In genomic region chr12:459430-460258, GRCh38 we compare ENCODE assay signal across 8 cellular contexts. TPM values are rescaled to one million over a fixed set of nuclear protein-coding genes. Genes with fewer than 3 reads are reported as not detected.
DNase-seq lines count a peak whose midpoint lies in the region; ATAC-seq and TF ChIP-seq lines count a peak whose summit lies in the region.

Gene B4GALNT3, plus strand, starts transcription at chr12:459939. Its CDS starts 438 bp downstream, at chr12:460377.

- WGBS in liver = 5% methylated on average over 82 of the region's 82 CpGs

- H3K4me3 ChIP-seq in MM.1S (ENCODE audit: low read length) (peak within 1 kb of the TSS; percentile 53; the same call in 1 of the 2 replicates), coronary artery (peak within 1 kb of the TSS; percentile 89), liver (ENCODE audit: low read depth in 1 of 3, low read length in 3 of 3) (peak within 1 kb of the TSS; percentile 18 to 80 (median 58))

- H3K27ac ChIP-seq in MM.1S (ENCODE audit: low read length) (no peak within 1 kb of the TSS), coronary artery (peak within 1 kb of the TSS; percentile 73 to 91), liver (ENCODE audit: low read depth in 1 of 2, low read length in 2 of 2) (no peak within 1 kb of the TSS)

- DNase-seq in DMS53 (lab: John Stamatoyannopoulos, UW) (peak; percentile 94), MM.1S (peak; percentile 8), activated B cell treated with CpG ODN at 0.5 μM for 24 hours (peak; percentile 24), coronary artery (ENCODE audit: low spot score) (peak; percentile 78)
- peak; percentile 6 for DNase-seq in stimulated activated CD8-positive, alpha-beta memory T cell treated with anti-CD3 and anti-CD28 coated beads, Interleukin-12 subunit alpha, Interleukin-12 subunit beta, amount 100 ng/mL, for 1 hour (ENCODE audit: low read depth)

- peaks cover 12% of the 10 kb centered on the region for H3K4me1 Mint-ChIP-seq in activated B cell treated with CpG ODN at 0.5 μM for 24 hours

- no peaks in the 10 kb centered on the region for H3K36me3 ChIP-seq in MM.1S (replicated peaks; ENCODE audit: insufficient read depth, low read length)
- H3K36me3 ChIP-seq in liver (ENCODE audit: control insufficient read depth in 4 of 4, insufficient read depth in 3 of 4, low read depth in 1 of 4, low read length in 3 of 4) = no peaks in the 10 kb centered on the region

- no peaks in the 10 kb centered on the region for H3K9me3 Mint-ChIP-seq in activated B cell treated with CpG ODN at 0.5 μM for 24 hours

- ATAC-seq in activated B cell treated with CpG ODN at 0.5 μM for 24 hours (ENCODE audit: low read depth) (peak; percentile 68), HG03280 (IDR thresholded peaks at IDR 0.05; ENCODE audit: unreplicated experiment) (no peak), GM19467 (IDR thresholded peaks at IDR 0.05; ENCODE audit: unreplicated experiment) (no peak)

- H3K79me2 ChIP-seq in MM.1S (ENCODE audit: low read length) = no peaks in the 10 kb centered on the region

- peak within 1 kb of the TSS; percentile 72; the same call in 1 of the 2 replicates for H2AFZ ChIP-seq in MM.1S (ENCODE audit: low read length)

- H4K20me1 ChIP-seq in MM.1S (ENCODE audit: insufficient read depth, low read length) = no peaks in the 10 kb centered on the region

- H3K27me3 Mint-ChIP-seq in activated B cell treated with CpG ODN at 0.5 μM for 24 hours = peaks cover 36% of the 10 kb centered on the region

- POLR2A ChIA-PET in activated B cell treated with CpG ODN at 0.5 μM for 24 hours (lab: Charles Lee) = no interaction called here

- no peaks in the 10 kb centered on the region for H3K9me3 ChIP-seq in MM.1S (replicated peaks; ENCODE audit: insufficient read depth, low read length)
- H3K9me3 ChIP-seq in liver (ENCODE audit: control insufficient read depth in 4 of 4, low read length in 3 of 4) = no peaks in the 10 kb centered on the region

- no peaks in the 10 kb centered on the region for H3K9me2 ChIP-seq in MM.1S (replicated peaks; ENCODE audit: insufficient read depth, low read length)

- H3K36me3 Mint-ChIP-seq in activated B cell treated with CpG ODN at 0.5 μM for 24 hours (ENCODE audit: low read depth) = no peaks in the 10 kb centered on the region

- H3K27ac Mint-ChIP-seq in activated B cell treated with CpG ODN at 0.5 μM for 24 hours = no peak within 1 kb of the TSS

- TF ChIP-seq CTCF in MM.1S (IDR thresholded peaks at IDR 0.05; ENCODE audit: low read length) (no peak), activated B cell treated with CpG ODN at 0.5 μM for 24 hours (IDR thresholded peaks at IDR 0.05) (no peak), coronary artery (IDR thresholded peaks at IDR 0.05) (no peak), liver (IDR thresholded peaks at IDR 0.05; ENCODE audit: low read depth, low read length, missing input control) (no peak)

- H3K4me3 Mint-ChIP-seq in activated B cell treated with CpG ODN at 0.5 μM for 24 hours = peak within 1 kb of the TSS; percentile 81

- no peak within 1 kb of the TSS for H3K9ac ChIP-seq in MM.1S (ENCODE audit: low read length)
- peak within 1 kb of the TSS in 1 of 2 donors; percentile 36 for H3K9ac ChIP-seq in liver (ENCODE audit: low read depth in 1 of 2, low read length in 2 of 2)

- CTCF ChIA-PET in activated B cell treated with CpG ODN at 0.5 μM for 24 hours (lab: Charles Lee) = no interaction called here

- peaks cover 72% of the 10 kb centered on the region for H3K27me3 ChIP-seq in MM.1S (replicated peaks; ENCODE audit: insufficient read depth, low read length)
- H3K27me3 ChIP-seq in liver (ENCODE audit: control insufficient read depth in 4 of 4, insufficient read depth in 4 of 4, low read length in 3 of 4) = peaks cover 0 to 3% (median 0%) of the 10 kb centered on the region in 4 donors

- H3F3A ChIP-seq in MM.1S (ENCODE audit: insufficient read depth, low read length) = no peaks in the 10 kb centered on the region

- H3K4me1 ChIP-seq in MM.1S (ENCODE audit: low read length) (0 out of 2 replicates have a peak, but pooled peaks cover 4% of the 10 kb centered on the region), liver (ENCODE audit: control insufficient read depth in 4 of 4, insufficient read depth in 4 of 4, low read length in 3 of 4) (peaks cover 2 to 17% (median 5%) of the 10 kb centered on the region in 4 donors)

- intact Hi-C loops in activated B cell treated with CpG ODN at 0.5 μM for 24 hours (cut with micrococcal nuclease) = no loop called here

- no peak for TF ChIP-seq RAD21 in liver (IDR thresholded peaks at IDR 0.05)

- H3K4me2 ChIP-seq in MM.1S (ENCODE audit: low read depth, low read length) = peak within 1 kb of the TSS; percentile 93

TF ChIP-seq in liver, 16 proteins besides CTCF, POLR2A, EP300 and RAD21:
- TF ChIP-seq NR2F2 (IDR thresholded peaks at IDR 0.05) (no peak), YY1 (IDR thresholded peaks at IDR 0.05) (no peak), HNF4G (IDR thresholded peaks at IDR 0.05) (no peak), JUND (IDR thresholded peaks at IDR 0.05) (no peak), ATF3 (IDR thresholded peaks at IDR 0.05) (no peak), SP1 (IDR thresholded peaks at IDR 0.05) (no peak), FOXA1 (IDR thresholded peaks at IDR 0.05) (no peak), FOXA2 (IDR thresholded peaks at IDR 0.05) (no peak), REST (IDR thresholded peaks at IDR 0.05) (no peak), HNF4A (conservative IDR thresholded peaks at IDR 0.05) (no peak), ZBTB33 (IDR thresholded peaks at IDR 0.05) (no peak), TAF1 (conservative IDR thresholded peaks at IDR 0.05) (no peak), RXRA (IDR thresholded peaks at IDR 0.05) (no peak)

RNA-seq across cellular contexts. Expression of gene B4GALNT3, which starts in this region (rescaled TPM):
- 0.17 TPM in 1 of 2 replicates, not detected in the other for total RNA-seq in activated B cell treated with CpG ODN at 0.5 μM for 24 hours
- total RNA-seq in liver = under 1 TPM; 0.09 to 0.25 TPM
- polyA plus RNA-seq in liver = under 1 TPM in 1 of 2 donors, not detected in 1; 0.14 TPM

Comparison
In these comparisons a context has a peak if more than half of its experiments do, and no peak if none do; other contexts are left out.
1. Peak in DNase-seq and ATAC-seq in activated B cell treated with CpG ODN at 0.5 μM for 24 hours; RNA of the gene not detected or under 1 TPM.
2. DNase-seq: peak in every context shown above with its lines; median percentile 94 in DMS53; 78 in coronary artery; 24 in activated B cell treated with CpG ODN at 0.5 μM for 24 hours; 8 in MM.1S; 6 in stimulated activated CD8-positive, alpha-beta memory T cell treated with anti-CD3 and anti-CD28 coated beads, Interleukin-12 subunit alpha, Interleukin-12 subunit beta, amount 100 ng/mL, for 1 hour.
3. H3K27ac ChIP-seq: peak in coronary artery (2 of 2); none in MM.1S (single experiment) and liver (0 of 2).
4. Peak in every context shown above with its lines, with median percentiles within 50 percentile points of each other: H3K4me3 ChIP-seq.